ENCODE assay signal across 8 cellular contexts in the genomic region with DNA sequence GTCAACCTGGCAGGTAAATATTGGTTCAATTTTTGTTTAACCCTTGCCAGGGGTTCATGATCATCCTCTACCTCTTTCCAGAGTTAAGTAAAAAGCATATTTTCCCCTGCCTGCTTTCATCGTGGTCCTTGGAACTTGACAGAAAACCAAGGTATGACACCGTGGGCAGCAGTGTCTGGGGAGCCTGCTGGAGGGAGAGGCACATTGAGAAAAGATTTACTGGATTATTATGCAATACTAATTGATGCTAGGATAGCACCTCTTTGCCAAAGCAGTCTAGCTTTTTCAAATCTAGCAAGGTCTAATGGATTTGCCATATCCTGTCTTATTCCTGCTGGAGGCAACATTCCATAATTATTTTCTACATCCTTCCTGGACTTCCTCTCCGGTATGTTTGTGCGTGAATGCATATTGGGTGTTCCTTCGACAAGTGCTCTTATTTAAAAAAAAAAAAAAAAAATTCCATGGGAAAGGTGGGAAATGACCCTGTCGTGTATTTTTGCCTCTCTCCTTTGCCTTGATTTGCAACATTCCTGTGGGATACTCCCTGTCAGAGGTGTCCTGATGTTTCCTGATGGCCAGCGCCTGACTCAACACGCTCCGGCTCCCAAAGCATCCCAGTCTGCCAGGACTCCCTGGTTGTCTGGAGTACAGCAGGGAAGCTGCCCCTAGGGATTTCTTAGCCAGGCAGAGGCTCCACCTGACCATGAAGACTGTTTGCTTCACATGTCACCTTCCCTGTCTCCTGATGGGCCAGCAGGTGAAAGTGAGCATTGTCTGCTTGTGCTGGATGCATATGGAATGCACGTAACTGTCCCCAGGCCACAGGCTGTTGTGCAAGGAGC. TPM values are rescaled to one million over a fixed set of nuclear protein-coding genes. Genes with fewer than 3 reads are reported as not detected.
DNase-seq lines count a peak whose midpoint lies in the region; ATAC-seq, FAIRE-seq and TF ChIP-seq lines count a peak whose summit lies in the region.

No MANE protein-coding gene starts in this region.

- H3K23me2 ChIP-seq in H1 (ENCODE audit: low read depth, low read length) = peaks cover 6% of the 10 kb centered on the region; the same call in 1 of the 2 replicates

- POLR2A ChIA-PET in H1 (lab: Charles Lee; ENCODE audit: partially characterized antibody) = interaction anchor here (1.0 kb wide), 1 partner anchor 10 kb away, joined by 3 read pairs; no protein-coding TSS in a partner anchor

- CTCF ChIA-PET in H1 (lab: Charles Lee; ENCODE audit: partially characterized antibody) = interaction anchor here (0.7 to 5.2 kb wide), 9 partner anchors 9 to 274 kb away, joined by 3 to 29 read pairs (median 4); no protein-coding TSS in a partner anchor

- no peak overlapping the region for H4K91ac ChIP-seq in H1 (replicated peaks; ENCODE audit: insufficient read length, low read length)

- peak overlapping the region; percentile 70; the same call in 1 of the 2 replicates for H2AK5ac ChIP-seq in H1 (ENCODE audit: low read depth, low read length)

- peaks cover 37% of the 10 kb centered on the region for H3K4me1 ChIP-seq in RWPE2 (ENCODE audit: insufficient read depth, poor library complexity, severe bottlenecking)
- H3K4me1 ChIP-seq in H1 (replicated peaks in 1 of 4; ENCODE audit: control insufficient read depth in 3 of 4, insufficient read depth in 4 of 4, low read length in 3 of 4) = peaks cover 0 to 8% (median 5%) of the 10 kb centered on the region in 4 experiments; a peak in 4 of 7 replicates
- H3K4me1 ChIP-seq in neural progenitor cell = peaks cover 5% of the 10 kb centered on the region

- TF ChIP-seq CTCF in RWPE2 (IDR thresholded peaks at IDR 0.05; ENCODE audit: poor library complexity, severe bottlenecking) (no peak), H1 (IDR thresholded peaks at IDR 0.05; ENCODE audit: control extremely low read depth in 1 of 3, insufficient read depth in 1 of 3, low read depth in 1 of 3, low read length in 3 of 3) (no peak), neural progenitor cell (IDR thresholded peaks at IDR 0.05) (no peak)

- no peak overlapping the region for H3K14ac ChIP-seq in H1 (ENCODE audit: insufficient read length)

- no peak for FAIRE-seq in H1 (lab: Jason Lieb, UNC)

- H3K27ac Mint-ChIP-seq in neural progenitor cell = no peak overlapping the region

- H3K4me3 ChIP-seq in RWPE2 (ENCODE audit: severe bottlenecking) (no peak overlapping the region), H1 (ENCODE audit: extremely low read depth in 1 of 4, insufficient read depth in 2 of 4, low read depth in 3 of 4, low read length in 4 of 4) (peak overlapping the region in 1 of 4 experiments; percentile 57; a peak in 1 of 8 replicates), neural progenitor cell (no peak overlapping the region)

- 84% methylated on average over 10 of the region's 10 CpGs; no CpG with 5 or more reads in 1 of the 2 experiments for WGBS in H1 (ENCODE audit: extremely low coverage in 1 of 2, insufficient coverage in 1 of 2, insufficient read length in 1 of 2, insufficient replicate concordance in 2 of 2, low coverage in 1 of 2, low lambda C conversion rate in 2 of 2, missing lambda C conversion rate in 1 of 2), 2 experiments

- H3K9ac ChIP-seq in H1 (replicated peaks in 1 of 4; ENCODE audit: extremely low read depth in 1 of 4, low read depth in 3 of 4, low read length in 3 of 4) (no peak overlapping the region), neural progenitor cell (no peak overlapping the region)

- H2BK15ac ChIP-seq in H1 (ENCODE audit: low read length) = no peak overlapping the region

- H3K79me1 ChIP-seq in H1 (ENCODE audit: low read depth, low read length) = no peaks in the 10 kb centered on the region

- H3K79me2 ChIP-seq in H1 (ENCODE audit: control insufficient read depth in 1 of 2, insufficient read depth in 2 of 2, low read length in 2 of 2) (no peaks in the 10 kb centered on the region), neural progenitor cell (ENCODE audit: low read depth) (no peaks in the 10 kb centered on the region)

- TF ChIP-seq EP300 in H1 (IDR thresholded peaks at IDR 0.05; ENCODE audit: borderline replicate concordance in 1 of 2, low read depth in 2 of 2, low read length in 2 of 2) = no peak

- H2AFZ ChIP-seq in H1 (ENCODE audit: low read length) (no peak overlapping the region), neural progenitor cell (replicated peaks) (no peak overlapping the region)

- no peak overlapping the region for H2BK12ac ChIP-seq in H1 (ENCODE audit: low read depth, low read length)

- H3K4me3 Mint-ChIP-seq in neural progenitor cell = no peak overlapping the region

- H4K8ac ChIP-seq in H1 (ENCODE audit: extremely low read depth, insufficient read depth, low read length) = no peak overlapping the region

- no peak overlapping the region for H3K56ac ChIP-seq in H1 (replicated peaks; ENCODE audit: insufficient read length, low read depth, low read length)

- no peak overlapping the region for H2BK120ac ChIP-seq in H1 (replicated peaks; ENCODE audit: low read depth, low read length)

- H2BK20ac ChIP-seq in H1 (ENCODE audit: low read length) = no peak overlapping the region

- peaks cover 26% of the 10 kb centered on the region for H3F3A ChIP-seq in neural progenitor cell (ENCODE audit: low read depth)

- peaks cover 11% of the 10 kb centered on the region for H3K36me3 Mint-ChIP-seq in neural progenitor cell

- ATAC-seq in RWPE2 (ENCODE audit: low read depth) (peak; percentile 61), GM21717 (IDR thresholded peaks at IDR 0.05; ENCODE audit: unreplicated experiment) (no peak), HG03108 (IDR thresholded peaks at IDR 0.05; ENCODE audit: unreplicated experiment) (no peak)

- H3K9me3 ChIP-seq in RWPE2 (ENCODE audit: severe bottlenecking) = no peaks in the 10 kb centered on the region
- no peaks in the 10 kb centered on the region for H3K9me3 ChIP-seq in H1 (ENCODE audit: insufficient read depth in 2 of 2, low read depth in 1 of 2, low read length in 1 of 2)
- no peaks in the 10 kb centered on the region for H3K9me3 ChIP-seq in neural progenitor cell (ENCODE audit: low read depth)

- H3K4ac ChIP-seq in H1 (replicated peaks; ENCODE audit: insufficient read length, low read depth, low read length) = no peak overlapping the region

- peaks cover 48% of the 10 kb centered on the region for H3K36me3 ChIP-seq in RWPE2 (ENCODE audit: low read depth)
- no peaks in the 10 kb centered on the region for H3K36me3 ChIP-seq in H1 (ENCODE audit: control insufficient read depth in 2 of 4, insufficient read depth in 4 of 4, low read length in 3 of 4)
- no peaks in the 10 kb centered on the region for H3K36me3 ChIP-seq in neural progenitor cell

- peaks cover 6% of the 10 kb centered on the region for H3K27me3 Mint-ChIP-seq in neural progenitor cell (ENCODE audit: insufficient read depth, low read depth)

- H3K4me1 Mint-ChIP-seq in neural progenitor cell = peaks cover 44% of the 10 kb centered on the region

- H3K27me3 ChIP-seq in RWPE2 (ENCODE audit: insufficient read depth, poor library complexity, severe bottlenecking) (no peaks in the 10 kb centered on the region), H1 (replicated peaks in 1 of 4; ENCODE audit: control insufficient read depth in 3 of 4, extremely low read depth in 1 of 4, insufficient read depth in 3 of 4, low read length in 3 of 4) (peaks cover 0 to 9% (median 7%) of the 10 kb centered on the region in 4 experiments; a peak in 6 of 7 replicates), neural progenitor cell (peaks cover 73% of the 10 kb centered on the region)

- DNase-seq in RWPE2 (ENCODE audit: low spot score) (peak; percentile 88), H1 (ENCODE audit: low read depth in 1 of 2, low spot score in 2 of 2) (no peak), neural progenitor cell (ENCODE audit: low spot score) (peak; percentile 11), foreskin melanocyte (no peak), NCI-H187 (lab: John Stamatoyannopoulos, UW) (no peak)

- TF ChIP-seq POLR2A in GM19193 (IDR thresholded peaks at IDR 0.05; ENCODE audit: extremely low read depth, insufficient read depth, insufficient read length) (peak; percentile 22), H1 (IDR thresholded peaks at IDR 0.05; ENCODE audit: control extremely low read depth in 1 of 2, low read depth in 2 of 2, low read length in 2 of 2) (no peak)

- peaks cover 0 to 2% of the 10 kb centered on the region in 2 experiments for H4K20me1 ChIP-seq in H1 (replicated peaks in 1 of 2; ENCODE audit: control insufficient read depth in 1 of 2, insufficient read depth in 2 of 2, low read length in 2 of 2)
- H4K20me1 ChIP-seq in neural progenitor cell (ENCODE audit: low read depth) = peaks cover 2% of the 10 kb centered on the region

- peak overlapping the region; percentile 98 for H3K27ac ChIP-seq in RWPE2 (ENCODE audit: poor library complexity, severe bottlenecking)
- no peak overlapping the region for H3K27ac ChIP-seq in H1 (ENCODE audit: low read depth, low read length)
- H3K27ac ChIP-seq in neural progenitor cell = no peak overlapping the region

- H3K18ac ChIP-seq in H1 (ENCODE audit: extremely low read depth, low read length) = no peak overlapping the region

- no peak overlapping the region for H4K5ac ChIP-seq in H1 (ENCODE audit: insufficient read length, low read depth, low read length)

- H2BK5ac ChIP-seq in H1 (ENCODE audit: low read depth, low read length) = 0 out of 2 replicates have a peak overlapping the region, but pooled peaks have one; percentile 49

- no peak overlapping the region for H3K23ac ChIP-seq in H1 (ENCODE audit: insufficient read length)

- H3K4me2 ChIP-seq in H1 (ENCODE audit: insufficient read depth in 1 of 2, low read depth in 2 of 2, low read length in 2 of 2) (peak overlapping the region in 1 of 2 experiments; percentile 70; a peak in 1 of 4 replicates), neural progenitor cell (no peak overlapping the region)

- TF ChIP-seq RAD21 in H1 (IDR thresholded peaks at IDR 0.05 in 1 of 2, conservative IDR thresholded peaks at IDR 0.05 in 1 of 2; ENCODE audit: low read depth in 2 of 2, low read length in 2 of 2) = no peak

- no peaks in the 10 kb centered on the region for H3K9me3 Mint-ChIP-seq in neural progenitor cell

TF ChIP-seq in H1, 55 proteins besides CTCF, POLR2A, EP300 and RAD21 (continues in another document):
- no peak for TF ChIP-seq SAP30 (IDR thresholded peaks at IDR 0.05; ENCODE audit: insufficient read depth, insufficient replicate concordance, low read length)
- no peak for TF ChIP-seq FOSL1 (IDR thresholded peaks at IDR 0.05; ENCODE audit: insufficient read depth, low read depth, low read length)
- no peak for TF ChIP-seq CREB1 (IDR thresholded peaks at IDR 0.05)

RNA-seq across cellular contexts. Expression of a gene that starts 6.3 kb away (rescaled TPM):
- total RNA-seq in H1 (2021; fragmentation: NEBNext Ultra II Directional; extraction: Animal tissue kit (Norgen Biotek cat#: 25700)) = 2.0 and 2.2 TPM in 2 replicates
- polyA plus RNA-seq in H1 (2011; rRNA removed) = 1.1 and 1.5 TPM in 2 replicates
- polyA plus RNA-seq in H1 (2011; cell fraction: cytosol; rRNA removed) = 0.54 TPM
- polyA plus RNA-seq in H1 (2011; cell fraction: nucleus; rRNA removed) = 1.9 TPM
- polyA plus RNA-seq in H1 (2012, experiment 1 of 2) = 2.7 to 3.3 TPM (median 3.0 TPM) in 4 replicates
- polyA plus RNA-seq in H1 (2012, experiment 2 of 2) = 1.0 TPM
- 2.5 TPM for polyA plus RNA-seq in H1 (2013, experiment 1 of 2)
- 2.5 TPM for polyA plus RNA-seq in H1 (2013, experiment 2 of 2)
- polyA minus RNA-seq in H1 (2011; rRNA and poly(A)+ RNA removed) = 0.98 and 1.2 TPM in 2 replicates
- 1.0 TPM for polyA minus RNA-seq in H1 (2011; cell fraction: cytosol; rRNA and poly(A)+ RNA removed)
- 2.6 TPM for polyA minus RNA-seq in H1 (2011; cell fraction: nucleus; rRNA and poly(A)+ RNA removed)
- total RNA-seq in neural progenitor cell (ENCODE audit: low replicate concordance) = 0.34 and 0.50 TPM in 2 replicates

Comparison
In these comparisons a context has a peak if more than half of its experiments do, and no peak if none do; other contexts are left out.
1. DNase-seq: peak in RWPE2 (single experiment) and neural progenitor cell (single experiment); none in H1 (0 of 2), foreskin melanocyte (single experiment) and NCI-H187 (0 of 2).